Comparison of ENCODE assay signal across 8 cellular contexts in the genomic region with DNA sequence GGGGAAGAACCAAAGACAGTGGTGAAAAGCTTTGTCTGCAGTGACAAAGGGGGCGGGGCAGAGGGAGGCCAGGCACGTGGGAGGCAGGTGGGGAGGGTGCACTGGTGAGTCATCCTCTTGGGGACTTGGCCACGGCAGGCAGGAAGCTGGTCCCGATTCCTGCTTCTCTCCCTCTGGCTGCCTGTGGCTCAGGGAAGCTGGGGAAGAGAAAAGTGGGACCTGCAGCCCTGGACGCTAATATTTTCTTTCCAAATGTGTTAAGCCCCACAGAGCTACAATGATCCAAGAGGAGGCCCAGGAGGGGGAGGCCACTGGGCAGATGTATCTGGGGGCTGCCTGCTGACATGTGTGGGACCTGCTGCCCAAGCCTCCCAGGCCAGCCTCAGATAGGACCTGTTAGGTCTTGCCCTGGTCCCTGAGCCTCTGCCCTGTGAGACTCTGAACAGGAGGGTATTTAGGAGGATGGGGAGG.
DNase-seq lines count a peak whose midpoint lies in the region; ATAC-seq and TF ChIP-seq lines count a peak whose summit lies in the region.

No MANE protein-coding gene starts in this region.

- no peak for TF ChIP-seq POLR2A in sigmoid colon (IDR thresholded peaks at IDR 0.05)

- TF ChIP-seq CTCF in foreskin fibroblast (IDR thresholded peaks at IDR 0.05; ENCODE audit: low read depth, low read length), result no peak
- TF ChIP-seq CTCF in sigmoid colon (IDR thresholded peaks at IDR 0.05), result no peak

- H3K36me3 ChIP-seq in SJCRH30 (no peaks in the 10 kb centered on the region), sigmoid colon (peaks cover 7 to 15% (median 9%) of the 10 kb centered on the region in 4 donors)

- H3K27ac ChIP-seq in SJCRH30, result peak overlapping the region; percentile 8; the same call in 1 of the 2 replicates
- peak overlapping the region; percentile 60 to 81 (median 74) for H3K27ac ChIP-seq in sigmoid colon

- ATAC-seq in GM21390 (IDR thresholded peaks at IDR 0.05; ENCODE audit: unreplicated experiment), result no peak
- ATAC-seq in HG03521 (IDR thresholded peaks at IDR 0.05; ENCODE audit: unreplicated experiment), result no peak

- DNase-seq in NCI-H2227 (lab: John Stamatoyannopoulos, UW; ENCODE audit: unreplicated experiment) (peak; percentile 34), NCI-H2227 treated with DMSO at 0.1 percent for 48 hours (lab: John Stamatoyannopoulos, UW) (no peak), Kasumi-1 (lab: John Stamatoyannopoulos, UW) (peak; percentile 54 to 58), SJCRH30 (peak; percentile 88), foreskin fibroblast (peak; percentile 79 to 92), sigmoid colon (peak; percentile 93)

- H3K4me3 ChIP-seq in SJCRH30 (no peak overlapping the region), foreskin fibroblast (ENCODE audit: low read depth in 1 of 2, low read length in 2 of 2) (no peak overlapping the region), sigmoid colon (no peak overlapping the region)

- intact Hi-C loops in sigmoid colon (cut with DNase I), result no loop called here

- H3K4me1 ChIP-seq in SJCRH30 (peaks cover 47% of the 10 kb centered on the region), sigmoid colon (peaks cover 0 to 55% (median 46%) of the 10 kb centered on the region in 4 donors)

- H3K27me3 ChIP-seq in SJCRH30, result no peaks in the 10 kb centered on the region; the same call in 1 of the 2 replicates
- H3K27me3 ChIP-seq in sigmoid colon, result no peaks in the 10 kb centered on the region

- TF ChIP-seq EP300 in sigmoid colon (IDR thresholded peaks at IDR 0.05), result peak in 1 of 4 donors; percentile 31

- no peaks in the 10 kb centered on the region for H3K9me3 ChIP-seq in SJCRH30 (replicated peaks)
- no peaks in the 10 kb centered on the region for H3K9me3 ChIP-seq in sigmoid colon

- 4 to 23% methylated on average over 5 of the region's 5 CpGs for WGBS in sigmoid colon, 2 donors
